Comparison of ENCODE assay signal across 1 cellular context in the genomic region with DNA sequence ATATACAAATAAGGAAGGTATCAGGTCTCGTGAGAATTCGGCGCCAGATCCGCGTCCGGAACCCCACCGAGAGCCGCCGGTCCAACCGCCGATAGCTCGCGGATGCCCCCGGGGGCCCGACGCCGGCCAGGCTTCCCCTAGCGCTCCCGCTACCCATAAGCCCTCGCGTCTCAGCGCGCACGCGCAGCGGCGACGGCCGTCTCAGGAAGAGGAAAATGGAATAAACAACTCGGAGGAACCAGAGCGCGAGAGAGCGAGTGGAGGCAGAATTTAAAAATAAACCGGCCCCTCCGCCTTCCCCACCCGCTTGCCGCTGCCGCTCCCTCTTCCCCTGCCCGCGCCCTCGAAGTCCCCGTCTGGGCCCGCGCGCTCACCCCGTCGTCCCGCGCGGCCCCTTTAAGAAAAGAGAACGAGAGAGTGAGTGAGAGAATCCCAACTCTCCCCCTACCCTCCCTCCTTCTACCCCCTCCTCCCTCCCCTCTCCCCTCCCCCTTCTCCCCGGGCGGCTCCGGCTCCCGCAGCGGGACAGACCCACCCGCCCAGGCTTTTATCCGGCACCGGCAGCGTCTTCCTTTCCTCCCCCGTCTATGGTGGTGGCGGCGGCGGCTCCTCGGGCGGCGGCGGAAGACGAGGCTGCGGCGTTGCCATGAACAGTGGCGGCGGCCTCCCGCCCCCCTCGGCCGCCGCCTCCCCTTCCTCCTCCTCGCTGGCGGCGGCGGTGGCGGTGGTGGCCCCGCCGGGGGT.
TF ChIP-seq lines count a peak whose summit lies in the region.

A gene with protein sequence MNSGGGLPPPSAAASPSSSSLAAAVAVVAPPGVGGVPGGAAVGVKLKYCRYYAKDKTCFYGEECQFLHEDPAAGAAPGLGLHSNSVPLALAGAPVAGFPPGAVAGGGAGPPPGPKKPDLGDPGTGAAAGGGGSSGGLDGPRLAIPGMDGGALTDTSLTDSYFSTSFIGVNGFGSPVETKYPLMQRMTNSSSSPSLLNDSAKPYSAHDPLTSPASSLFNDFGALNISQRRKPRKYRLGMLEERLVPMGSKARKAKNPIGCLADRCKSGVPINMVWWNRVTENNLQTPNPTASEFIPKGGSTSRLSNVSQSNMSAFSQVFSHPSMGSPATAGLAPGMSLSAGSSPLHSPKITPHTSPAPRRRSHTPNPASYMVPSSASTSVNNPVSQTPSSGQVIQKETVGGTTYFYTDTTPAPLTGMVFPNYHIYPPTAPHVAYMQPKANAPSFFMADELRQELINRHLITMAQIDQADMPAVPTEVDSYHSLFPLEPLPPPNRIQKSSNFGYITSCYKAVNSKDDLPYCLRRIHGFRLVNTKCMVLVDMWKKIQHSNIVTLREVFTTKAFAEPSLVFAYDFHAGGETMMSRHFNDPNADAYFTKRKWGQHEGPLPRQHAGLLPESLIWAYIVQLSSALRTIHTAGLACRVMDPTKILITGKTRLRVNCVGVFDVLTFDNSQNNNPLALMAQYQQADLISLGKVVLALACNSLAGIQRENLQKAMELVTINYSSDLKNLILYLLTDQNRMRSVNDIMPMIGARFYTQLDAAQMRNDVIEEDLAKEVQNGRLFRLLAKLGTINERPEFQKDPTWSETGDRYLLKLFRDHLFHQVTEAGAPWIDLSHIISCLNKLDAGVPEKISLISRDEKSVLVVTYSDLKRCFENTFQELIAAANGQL (plus strand): TSS at position 534 of the 744 bp plus-strand sequence. CDS start 113 bp downstream, at position 647.

TF ChIP-seq in HepG2, 621 proteins besides CTCF, POLR2A, EP300 and RAD21 (continued from another document and continues in another):
- no peak for TF ChIP-seq THAP9 (CRISPR knock-in tag; IDR thresholded peaks at IDR 0.05; ENCODE audit: borderline replicate concordance)
- peak; percentile 42 for TF ChIP-seq ZNF18 (CRISPR knock-in tag; IDR thresholded peaks at IDR 0.05; ENCODE audit: insufficient replicate concordance)
- TF ChIP-seq, protein P1, sequence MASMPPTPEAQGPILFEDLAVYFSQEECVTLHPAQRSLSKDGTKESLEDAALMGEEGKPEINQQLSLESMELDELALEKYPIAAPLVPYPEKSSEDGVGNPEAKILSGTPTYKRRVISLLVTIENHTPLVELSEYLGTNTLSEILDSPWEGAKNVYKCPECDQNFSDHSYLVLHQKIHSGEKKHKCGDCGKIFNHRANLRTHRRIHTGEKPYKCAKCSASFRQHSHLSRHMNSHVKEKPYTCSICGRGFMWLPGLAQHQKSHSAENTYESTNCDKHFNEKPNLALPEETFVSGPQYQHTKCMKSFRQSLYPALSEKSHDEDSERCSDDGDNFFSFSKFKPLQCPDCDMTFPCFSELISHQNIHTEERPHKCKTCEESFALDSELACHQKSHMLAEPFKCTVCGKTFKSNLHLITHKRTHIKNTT (CRISPR knock-in tag; IDR thresholded peaks at IDR 0.05): no peak
- peak; percentile 66 for TF ChIP-seq PHF20 (CRISPR knock-in tag; IDR thresholded peaks at IDR 0.05)
- TF ChIP-seq, protein P2, sequence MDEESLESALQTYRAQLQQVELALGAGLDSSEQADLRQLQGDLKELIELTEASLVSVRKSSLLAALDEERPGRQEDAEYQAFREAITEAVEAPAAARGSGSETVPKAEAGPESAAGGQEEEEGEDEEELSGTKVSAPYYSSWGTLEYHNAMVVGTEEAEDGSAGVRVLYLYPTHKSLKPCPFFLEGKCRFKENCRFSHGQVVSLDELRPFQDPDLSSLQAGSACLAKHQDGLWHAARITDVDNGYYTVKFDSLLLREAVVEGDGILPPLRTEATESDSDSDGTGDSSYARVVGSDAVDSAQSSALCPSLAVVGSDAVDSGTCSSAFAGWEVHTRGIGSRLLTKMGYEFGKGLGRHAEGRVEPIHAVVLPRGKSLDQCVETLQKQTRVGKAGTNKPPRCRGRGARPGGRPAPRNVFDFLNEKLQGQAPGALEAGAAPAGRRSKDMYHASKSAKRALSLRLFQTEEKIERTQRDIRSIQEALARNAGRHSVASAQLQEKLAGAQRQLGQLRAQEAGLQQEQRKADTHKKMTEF (CRISPR knock-in tag; IDR thresholded peaks at IDR 0.05): 0 out of 2 replicates have a peak, but pooled peaks have one; percentile 18
- TF ChIP-seq ZNF687 (CRISPR knock-in tag; IDR thresholded peaks at IDR 0.05): peak; percentile 76
- TF ChIP-seq ZNF232 (CRISPR knock-in tag; IDR thresholded peaks at IDR 0.05; ENCODE audit: borderline replicate concordance): no peak
- TF ChIP-seq, protein P3, sequence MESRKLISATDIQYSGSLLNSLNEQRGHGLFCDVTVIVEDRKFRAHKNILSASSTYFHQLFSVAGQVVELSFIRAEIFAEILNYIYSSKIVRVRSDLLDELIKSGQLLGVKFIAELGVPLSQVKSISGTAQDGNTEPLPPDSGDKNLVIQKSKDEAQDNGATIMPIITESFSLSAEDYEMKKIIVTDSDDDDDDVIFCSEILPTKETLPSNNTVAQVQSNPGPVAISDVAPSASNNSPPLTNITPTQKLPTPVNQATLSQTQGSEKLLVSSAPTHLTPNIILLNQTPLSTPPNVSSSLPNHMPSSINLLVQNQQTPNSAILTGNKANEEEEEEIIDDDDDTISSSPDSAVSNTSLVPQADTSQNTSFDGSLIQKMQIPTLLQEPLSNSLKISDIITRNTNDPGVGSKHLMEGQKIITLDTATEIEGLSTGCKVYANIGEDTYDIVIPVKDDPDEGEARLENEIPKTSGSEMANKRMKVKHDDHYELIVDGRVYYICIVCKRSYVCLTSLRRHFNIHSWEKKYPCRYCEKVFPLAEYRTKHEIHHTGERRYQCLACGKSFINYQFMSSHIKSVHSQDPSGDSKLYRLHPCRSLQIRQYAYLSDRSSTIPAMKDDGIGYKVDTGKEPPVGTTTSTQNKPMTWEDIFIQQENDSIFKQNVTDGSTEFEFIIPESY (CRISPR knock-in tag; IDR thresholded peaks at IDR 0.05): no peak
- no peak for TF ChIP-seq MLX (CRISPR knock-in tag; IDR thresholded peaks at IDR 0.05)
- no peak for TF ChIP-seq PRPF4 (IDR thresholded peaks at IDR 0.05; ENCODE audit: low read depth, low read length, poor library complexity, severe bottlenecking)
- no peak for TF ChIP-seq MBD4 (IDR thresholded peaks at IDR 0.05; ENCODE audit: borderline replicate concordance, low read length)
- no peak for TF ChIP-seq ZNF501 (CRISPR knock-in tag; IDR thresholded peaks at IDR 0.05)
- TF ChIP-seq, protein P4, sequence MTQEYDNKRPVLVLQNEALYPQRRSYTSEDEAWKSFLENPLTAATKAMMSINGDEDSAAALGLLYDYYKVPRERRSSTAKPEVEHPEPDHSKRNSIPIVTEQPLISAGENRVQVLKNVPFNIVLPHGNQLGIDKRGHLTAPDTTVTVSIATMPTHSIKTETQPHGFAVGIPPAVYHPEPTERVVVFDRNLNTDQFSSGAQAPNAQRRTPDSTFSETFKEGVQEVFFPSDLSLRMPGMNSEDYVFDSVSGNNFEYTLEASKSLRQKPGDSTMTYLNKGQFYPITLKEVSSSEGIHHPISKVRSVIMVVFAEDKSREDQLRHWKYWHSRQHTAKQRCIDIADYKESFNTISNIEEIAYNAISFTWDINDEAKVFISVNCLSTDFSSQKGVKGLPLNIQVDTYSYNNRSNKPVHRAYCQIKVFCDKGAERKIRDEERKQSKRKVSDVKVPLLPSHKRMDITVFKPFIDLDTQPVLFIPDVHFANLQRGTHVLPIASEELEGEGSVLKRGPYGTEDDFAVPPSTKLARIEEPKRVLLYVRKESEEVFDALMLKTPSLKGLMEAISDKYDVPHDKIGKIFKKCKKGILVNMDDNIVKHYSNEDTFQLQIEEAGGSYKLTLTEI (CRISPR knock-in tag; conservative IDR thresholded peaks at IDR 0.05): no peak
- no peak for TF ChIP-seq ZNF383 (CRISPR knock-in tag; IDR thresholded peaks at IDR 0.05; ENCODE audit: borderline replicate concordance)
- no peak for TF ChIP-seq NCOA5 (CRISPR knock-in tag; IDR thresholded peaks at IDR 0.05)
- TF ChIP-seq ZNF576 (CRISPR knock-in tag; IDR thresholded peaks at IDR 0.05): no peak
- no peak for TF ChIP-seq ZNF740 (CRISPR knock-in tag; IDR thresholded peaks at IDR 0.05)
- TF ChIP-seq HNF4A (CRISPR knock-in tag; IDR thresholded peaks at IDR 0.05): no peak
- TF ChIP-seq, protein P5, sequence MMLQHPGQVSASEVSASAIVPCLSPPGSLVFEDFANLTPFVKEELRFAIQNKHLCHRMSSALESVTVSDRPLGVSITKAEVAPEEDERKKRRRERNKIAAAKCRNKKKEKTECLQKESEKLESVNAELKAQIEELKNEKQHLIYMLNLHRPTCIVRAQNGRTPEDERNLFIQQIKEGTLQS (CRISPR knock-in tag; IDR thresholded peaks at IDR 0.05): no peak
- TF ChIP-seq STAG1 (CRISPR knock-in tag; IDR thresholded peaks at IDR 0.05): no peak
- TF ChIP-seq HHEX (CRISPR knock-in tag; IDR thresholded peaks at IDR 0.05): no peak
- TF ChIP-seq, protein P6, sequence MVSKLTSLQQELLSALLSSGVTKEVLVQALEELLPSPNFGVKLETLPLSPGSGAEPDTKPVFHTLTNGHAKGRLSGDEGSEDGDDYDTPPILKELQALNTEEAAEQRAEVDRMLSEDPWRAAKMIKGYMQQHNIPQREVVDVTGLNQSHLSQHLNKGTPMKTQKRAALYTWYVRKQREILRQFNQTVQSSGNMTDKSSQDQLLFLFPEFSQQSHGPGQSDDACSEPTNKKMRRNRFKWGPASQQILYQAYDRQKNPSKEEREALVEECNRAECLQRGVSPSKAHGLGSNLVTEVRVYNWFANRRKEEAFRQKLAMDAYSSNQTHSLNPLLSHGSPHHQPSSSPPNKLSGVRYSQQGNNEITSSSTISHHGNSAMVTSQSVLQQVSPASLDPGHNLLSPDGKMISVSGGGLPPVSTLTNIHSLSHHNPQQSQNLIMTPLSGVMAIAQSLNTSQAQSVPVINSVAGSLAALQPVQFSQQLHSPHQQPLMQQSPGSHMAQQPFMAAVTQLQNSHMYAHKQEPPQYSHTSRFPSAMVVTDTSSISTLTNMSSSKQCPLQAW (CRISPR knock-in tag; IDR thresholded peaks at IDR 0.05): no peak
- peak; percentile 81 for TF ChIP-seq KMT2B (CRISPR knock-in tag; IDR thresholded peaks at IDR 0.05)
- TF ChIP-seq HDAC6 (IDR thresholded peaks at IDR 0.05; ENCODE audit: low read depth, low read length): no peak
